Comparison of ENCODE assay signal across 3 cellular contexts in the genomic region with DNA sequence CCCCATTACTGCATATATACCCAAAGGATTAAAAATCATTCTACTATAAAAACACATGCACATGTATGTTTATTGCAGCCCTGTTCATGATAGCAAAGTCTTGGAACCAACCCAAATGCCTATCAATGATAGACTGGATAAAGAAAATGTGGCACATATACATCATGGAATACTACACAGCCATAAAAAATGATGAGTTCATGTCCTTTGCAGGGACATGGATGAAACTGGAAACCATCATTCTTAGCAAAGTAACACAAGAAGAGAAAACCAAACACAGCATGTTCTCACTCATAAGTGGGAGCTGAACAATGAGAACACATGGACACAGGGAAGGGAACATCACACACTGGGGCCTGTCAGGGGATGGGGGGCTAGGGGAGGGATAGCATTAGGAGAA.
A peak's percentile ranks its signal among the peaks of the same experiment; 100 is the strongest.
DNase-seq lines count a peak whose midpoint lies in the region; ATAC-seq, FAIRE-seq and TF ChIP-seq lines count a peak whose summit lies in the region.
"Not testable (repeated sequence)": the region's sequence is repeated elsewhere in the genome, so short reads cannot be mapped to it uniquely, and the experiment has no call there.

No MANE protein-coding gene starts in this region.

- in situ Hi-C loops in K562 (cut with MboI) = not testable (repeated sequence)

- not testable (repeated sequence) for FAIRE-seq in K562 (lab: Jason Lieb, UNC)

- not testable (repeated sequence) for H3K9me3 Mint-ChIP-seq in neural progenitor cell

- not testable (repeated sequence) for H3K9me1 ChIP-seq in K562 (ENCODE audit: control insufficient read depth, insufficient read depth, low read length)

- H3K4me1 ChIP-seq in HEK293 (ENCODE audit: control insufficient read depth, insufficient read depth, low read length); K562 (replicated peaks in 1 of 2; ENCODE audit: control insufficient read depth in 2 of 2, insufficient read depth in 2 of 2, low read length in 2 of 2): not testable (repeated sequence)
- H3K4me1 ChIP-seq in neural progenitor cell = peaks cover 18% of the 10 kb centered on the region

- not testable (repeated sequence) for H3K4me2 ChIP-seq in K562 (ENCODE audit: insufficient read depth, low read length); neural progenitor cell

- not testable (repeated sequence) for H3K9ac ChIP-seq in K562 (ENCODE audit: insufficient read depth in 1 of 2, low read depth in 2 of 2, low read length in 2 of 2); neural progenitor cell

- H3K4me1 Mint-ChIP-seq in neural progenitor cell = not testable (repeated sequence)

- BruUV-seq in K562 (replicated peaks; lab: Mats Ljungman, UMichigan) = not testable (repeated sequence)

- not testable (repeated sequence) for H4K20me1 ChIP-seq in K562 (replicated peaks; ENCODE audit: control insufficient read depth, insufficient read depth, low read length); neural progenitor cell (ENCODE audit: low read depth)

- DNase-seq in K562 (ENCODE audit: extremely low read depth in 1 of 4, low spot score in 3 of 4); neural progenitor cell (ENCODE audit: low spot score): not testable (repeated sequence)

- not testable (repeated sequence) for H3K79me2 ChIP-seq in K562 (ENCODE audit: control insufficient read depth, insufficient read depth, low read length); neural progenitor cell (ENCODE audit: low read depth)

- POLR2A ChIA-PET in HEK293 (lab: Yijun Ruan, JAX); K562 (lab: Yijun Ruan, JAX): not testable (repeated sequence)

- not testable (repeated sequence) for TF ChIP-seq EP300 in K562 (IDR thresholded peaks at IDR 0.05; ENCODE audit: low read length)

- TF ChIP-seq CTCF in HEK293 (tag by site-specific recombination; IDR thresholded peaks at IDR 0.05); K562 (IDR thresholded peaks at IDR 0.05 in 2 of 3, conservative IDR thresholded peaks at IDR 0.05 in 1 of 3; ENCODE audit: insufficient read depth in 2 of 3, low read depth in 1 of 3, low read length in 3 of 3); neural progenitor cell (IDR thresholded peaks at IDR 0.05): not testable (repeated sequence)

- not testable (repeated sequence) for H3K27me3 Mint-ChIP-seq in neural progenitor cell (ENCODE audit: insufficient read depth, low read depth)

- not testable (repeated sequence) for H3K27me3 ChIP-seq in K562 (ENCODE audit: control insufficient read depth in 2 of 2, insufficient read depth in 2 of 2, low read length in 2 of 2); neural progenitor cell

- intact Hi-C loops in K562 (cut with micrococcal nuclease) = not testable (repeated sequence)

- not testable (repeated sequence) for H3K36me3 ChIP-seq in HEK293 (ENCODE audit: control insufficient read depth in 2 of 2, insufficient read depth in 1 of 2, low read length in 2 of 2); K562 (ENCODE audit: control insufficient read depth, insufficient read depth, low read length); neural progenitor cell

- not testable (repeated sequence) for H3K4me3 ChIP-seq in HEK293 (ENCODE audit: low read depth, low read length); K562; neural progenitor cell

- CTCF ChIA-PET in HEK293 (lab: Yijun Ruan, JAX) = interaction anchor here (0.7 kb wide), 1 partner anchor 73 kb away, joined by 3 read pairs; no protein-coding TSS in a partner anchor
- CTCF ChIA-PET in K562 (lab: Yijun Ruan, JAX; ENCODE audit: low intra/inter-chr PET ratio) = not testable (repeated sequence)

- H3K27ac ChIP-seq in HEK293 (ENCODE audit: extremely low read depth, low read depth, low read length); K562 (ENCODE audit: extremely low read depth, low read depth, low read length); neural progenitor cell: not testable (repeated sequence)

- not testable (repeated sequence) for ATAC-seq in K562

- H3F3A ChIP-seq in neural progenitor cell (ENCODE audit: low read depth) = not testable (repeated sequence)

- not testable (repeated sequence) for TF ChIP-seq POLR2A in K562 (conservative IDR thresholded peaks at IDR 0.05)

- not testable (repeated sequence) for H3K27ac Mint-ChIP-seq in neural progenitor cell

- not testable (repeated sequence) for H3K9me3 ChIP-seq in HEK293 (ENCODE audit: control insufficient read depth, insufficient read depth, low read depth, low read length); K562 (replicated peaks; ENCODE audit: control insufficient read depth, insufficient read depth, low read depth, low read length); neural progenitor cell (ENCODE audit: low read depth)

- not testable (repeated sequence) for H3K36me3 Mint-ChIP-seq in neural progenitor cell

- not testable (repeated sequence) for TF ChIP-seq RAD21 in K562 (CRISPR knock-in tag; conservative IDR thresholded peaks at IDR 0.05 in 1 of 2, IDR thresholded peaks at IDR 0.05 in 1 of 2)

- peak overlapping the region; percentile 11 for H3K4me3 Mint-ChIP-seq in neural progenitor cell

- H2AFZ ChIP-seq in K562 (ENCODE audit: low read depth, low read length); neural progenitor cell (replicated peaks): not testable (repeated sequence)

TF ChIP-seq in HEK293, 187 proteins besides CTCF, POLR2A, EP300 and RAD21:
- TF ChIP-seq ZNF549 (tag by site-specific recombination; IDR thresholded peaks at IDR 0.05) (peak; percentile 52), ZNF146 (tag by site-specific recombination; IDR thresholded peaks at IDR 0.05) (peak; percentile 92)

TF ChIP-seq in K562, 482 proteins besides CTCF, POLR2A, EP300 and RAD21:
- peak; percentile 55 for TF ChIP-seq ZNF146 (CRISPR knock-in tag; IDR thresholded peaks at IDR 0.05; ENCODE audit: unreplicated experiment)
